27 cellular contexts compared by ENCODE assay signal in the genomic region with DNA sequence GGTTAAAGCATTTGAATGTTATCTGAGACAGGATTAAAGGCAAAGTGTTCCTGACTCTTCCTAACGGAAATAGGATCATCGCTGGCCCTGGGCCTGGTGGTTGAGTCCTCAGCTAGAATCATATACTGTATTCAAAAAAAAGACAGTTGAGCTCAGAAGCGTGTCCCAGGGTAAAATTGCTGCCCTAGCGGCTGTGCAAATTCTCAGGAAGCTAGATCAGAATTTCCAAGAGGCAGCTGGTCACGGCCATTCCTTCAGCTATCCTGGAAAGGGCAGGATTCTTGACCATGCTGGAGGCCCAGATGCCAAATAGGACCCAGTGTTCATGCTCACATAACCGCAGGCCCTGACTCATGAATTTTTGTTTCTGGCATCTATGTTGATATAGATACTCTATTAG.
DNase-seq lines count a peak whose midpoint lies in the region; ATAC-seq and TF ChIP-seq lines count a peak whose summit lies in the region.
"Had no signal": no experiment of that assay in that cellular context is flagged by ENCODE, and none has a peak within 500 bp of the region (broad histone marks: within the 10 kb centered on the region; RNA-seq: fewer than 3 reads in every experiment).

No MANE protein-coding gene starts in this region.

- H3K4me3 ChIP-seq in choroid plexus epithelial cell (ENCODE audit: low read depth, low read length) (no peak overlapping the region), osteoblast (ENCODE audit: insufficient read depth, low read length) (no peak overlapping the region)
- H3K4me3 ChIP-seq: breast epithelium, coronary artery, thoracic aorta, uterus had no signal

- no peaks in the 10 kb centered on the region for H3K79me2 ChIP-seq in osteoblast (ENCODE audit: insufficient read depth, low read length)

- no peaks in the 10 kb centered on the region for H3K36me3 Mint-ChIP-seq in HFFc6 (ENCODE audit: low read depth)
- H3K36me3 Mint-ChIP-seq in activated T-helper 17 cell treated with anti-CD3 and anti-CD28 coated beads, Interleukin-2, amount 50 U/mL, for 72 hours (ENCODE audit: low read depth): no peaks in the 10 kb centered on the region
- H3K36me3 Mint-ChIP-seq: CD14-positive monocyte had no signal

- H3K27ac ChIP-seq in osteoblast (ENCODE audit: low read depth, low read length): no peak overlapping the region
- H3K27ac ChIP-seq: breast epithelium, coronary artery, HL-60, thoracic aorta, uterus had no signal

- H3K36me3 ChIP-seq in osteoblast (ENCODE audit: insufficient read depth, low read length): no peaks in the 10 kb centered on the region
- H3K36me3 ChIP-seq: breast epithelium, thoracic aorta, uterus had no signal

- no peak overlapping the region for H3K4me2 ChIP-seq in osteoblast (ENCODE audit: insufficient read depth, low read length)

- H2AFZ ChIP-seq in osteoblast (ENCODE audit: low read length): peak overlapping the region; percentile 33

- H4K20me1 ChIP-seq in osteoblast (ENCODE audit: insufficient read depth, low read length): no peaks in the 10 kb centered on the region

- H3K27me3 ChIP-seq in osteoblast (ENCODE audit: insufficient read depth, low read length): no peaks in the 10 kb centered on the region
- H3K27me3 ChIP-seq: breast epithelium, uterus had no signal

- H3K27me3 Mint-ChIP-seq in HFFc6 (ENCODE audit: insufficient read depth): no peaks in the 10 kb centered on the region; the same call in 1 of the 2 replicates
- no peaks in the 10 kb centered on the region for H3K27me3 Mint-ChIP-seq in activated T-helper 17 cell treated with anti-CD3 and anti-CD28 coated beads, Interleukin-2, amount 50 U/mL, for 72 hours

- H3K4me1 ChIP-seq in osteoblast (ENCODE audit: insufficient read depth, low read length): peaks cover 4% of the 10 kb centered on the region
- H3K4me1 ChIP-seq: breast epithelium, uterus had no signal

- H3K4me1 Mint-ChIP-seq in HFFc6 (ENCODE audit: low read depth): peaks cover 39% of the 10 kb centered on the region
- no peaks in the 10 kb centered on the region for H3K4me1 Mint-ChIP-seq in activated T-helper 17 cell treated with anti-CD3 and anti-CD28 coated beads, Interleukin-2, amount 50 U/mL, for 72 hours
- H3K4me1 Mint-ChIP-seq: CD14-positive monocyte had no signal

- DNase-seq in AG08396 (ENCODE audit: low spot score): peak; percentile 47
- peak; percentile 56 for DNase-seq in HFFc6
- DNase-seq in choroid plexus epithelial cell (ENCODE audit: low read depth): peak; percentile 29
- no peak for DNase-seq in osteoblast (ENCODE audit: insufficient read length, low spot score, missing footprints)
- DNase-seq in NCI-H2171 (lab: John Stamatoyannopoulos, UW): no peak
- no peak for DNase-seq in DMS53 treated with DMSO at 0.1 percent for 48 hours (lab: John Stamatoyannopoulos, UW; ENCODE audit: unreplicated experiment)
- DNase-seq: activated CD4-positive, alpha-beta T cell treated with anti-CD3 and anti-CD28 coated beads for 48 hours; activated naive CD4-positive, alpha-beta T cell treated with anti-CD3 and anti-CD28 coated beads for 36 hours; activated T-cell treated with anti-CD3 and anti-CD28 coated beads, Interleukin-2, amount 50 U/mL, for 72 hours; effector memory CD8-positive, alpha-beta T cell; glutamatergic neuron; left colon; NCI-H1105 treated with DMSO at 0.1 percent for 48 hours; NCI-H2081 treated with DMSO at 0.1 percent for 48 hours; NCI-H510A; NK-92 treated with Interleukin-12 subunit alpha and Interleukin-12 subunit beta, amount 100 ng/mL, for 24 hours; stimulated activated CD4-positive, alpha-beta T cell treated with anti-CD3 and anti-CD28 coated beads, Interleukin-4, amount 100 ng/mL, for 4 hours; stimulated activated naive CD4-positive, alpha-beta T cell treated with Interleukin-2 at 50 U/mL for 16 hours; T-helper 17 cell; uterus had no signal

- no peaks in the 10 kb centered on the region for H3K9me3 Mint-ChIP-seq in HFFc6
- H3K9me3 Mint-ChIP-seq in activated T-helper 17 cell treated with anti-CD3 and anti-CD28 coated beads, Interleukin-2, amount 50 U/mL, for 72 hours: no peaks in the 10 kb centered on the region
- H3K9me3 Mint-ChIP-seq: activated naive CD4-positive, alpha-beta T cell treated with anti-CD3 and anti-CD28 coated beads for 36 hours; activated T-cell treated with anti-CD3 and anti-CD28 coated beads, Interleukin-2, amount 50 U/mL, for 72 hours; effector memory CD8-positive, alpha-beta T cell had no signal

- no peaks in the 10 kb centered on the region for H3K9me3 ChIP-seq in osteoblast (ENCODE audit: low read depth, low read length)
- H3K9me3 ChIP-seq: breast epithelium, thoracic aorta, uterus had no signal

- ATAC-seq in GM19395 (IDR thresholded peaks at IDR 0.05; ENCODE audit: unreplicated experiment): no peak
- no peak for ATAC-seq in activated T-helper 17 cell treated with anti-CD3 and anti-CD28 coated beads, Interleukin-2, amount 50 U/mL, for 72 hours (replicated peaks)
- ATAC-seq: activated T-cell treated with anti-CD3 and anti-CD28 coated beads, Interleukin-2, amount 50 U/mL, for 72 hours; effector memory CD8-positive, alpha-beta T cell; left colon; T-helper 17 cell had no signal

- no peak overlapping the region for H3K4me3 Mint-ChIP-seq in HFFc6
- H3K4me3 Mint-ChIP-seq in activated T-helper 17 cell treated with anti-CD3 and anti-CD28 coated beads, Interleukin-2, amount 50 U/mL, for 72 hours: no peak overlapping the region
- H3K4me3 Mint-ChIP-seq: activated naive CD4-positive, alpha-beta T cell treated with anti-CD3 and anti-CD28 coated beads for 36 hours; activated T-cell treated with anti-CD3 and anti-CD28 coated beads, Interleukin-2, amount 50 U/mL, for 72 hours; CD14-positive monocyte; effector memory CD8-positive, alpha-beta T cell; T-helper 17 cell had no signal

- TF ChIP-seq CTCF in HFFc6 (IDR thresholded peaks at IDR 0.05) (no peak), choroid plexus epithelial cell (conservative IDR thresholded peaks at IDR 0.05; ENCODE audit: low read depth, low read length) (peak; percentile 35), osteoblast (IDR thresholded peaks at IDR 0.05; ENCODE audit: extremely low read depth, low read depth, low read length) (no peak)

- H3K27ac Mint-ChIP-seq in HFFc6: peak overlapping the region; percentile 63; the same call in 1 of the 2 replicates
- H3K27ac Mint-ChIP-seq in activated T-helper 17 cell treated with anti-CD3 and anti-CD28 coated beads, Interleukin-2, amount 50 U/mL, for 72 hours: no peak overlapping the region
- H3K27ac Mint-ChIP-seq: activated naive CD4-positive, alpha-beta T cell treated with anti-CD3 and anti-CD28 coated beads for 36 hours; activated T-cell treated with anti-CD3 and anti-CD28 coated beads, Interleukin-2, amount 50 U/mL, for 72 hours; CD14-positive monocyte; effector memory CD8-positive, alpha-beta T cell; T-helper 17 cell had no signal

Comparison
In these comparisons a context has a peak if more than half of its experiments do, and no peak if none do; other contexts are left out.
1. DNase-seq: peak in AG08396 (single experiment), HFFc6 (single experiment) and choroid plexus epithelial cell (single experiment); none in osteoblast (single experiment), NCI-H2171 (single experiment) and DMS53 treated with DMSO at 0.1 percent for 48 hours (single experiment).